16 cellular contexts compared by ENCODE assay signal in the genomic region with DNA sequence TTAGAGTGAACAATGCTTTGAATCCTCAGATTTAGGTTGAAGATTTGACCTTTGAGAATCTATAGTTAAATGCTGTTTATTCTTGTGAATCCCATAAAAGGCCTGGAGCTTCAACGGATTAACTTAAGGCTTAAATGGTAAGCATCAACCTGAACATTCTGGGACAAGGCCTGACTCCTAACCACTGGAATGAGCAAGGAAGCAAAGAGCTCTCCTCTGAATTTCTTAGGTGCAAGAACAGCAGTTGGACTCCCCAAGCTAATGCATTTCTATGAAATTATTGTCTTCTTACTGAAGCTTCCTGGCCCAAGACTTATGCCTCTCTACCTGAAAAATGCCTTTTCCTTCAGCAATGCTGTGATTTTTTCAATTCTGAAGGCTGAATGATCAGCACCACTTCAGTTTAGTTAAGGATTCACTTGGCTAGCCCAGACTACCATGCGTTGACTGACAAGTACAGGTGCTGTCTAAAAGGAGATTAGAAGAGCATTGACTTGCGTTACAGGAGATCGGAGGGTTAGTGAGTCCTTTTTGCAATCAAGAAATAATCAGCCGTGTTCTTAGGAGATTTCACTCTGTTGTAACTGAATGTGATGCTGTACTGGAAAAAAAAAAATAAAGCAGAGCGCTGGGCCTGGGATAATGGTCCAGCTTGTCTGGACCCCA.
"Had no signal": no experiment of that assay in that cellular context is flagged by ENCODE, and none has a peak within 500 bp of the region (broad histone marks: within the 10 kb centered on the region; RNA-seq: fewer than 3 reads in every experiment).

No MANE protein-coding gene starts in this region.

- H3K36me3 Mint-ChIP-seq: memory B cell; mesothelial cell of epicardium; natural killer cell treated with Interleukin-12 subunit alpha and Interleukin-12 subunit beta and Interleukin-15 and Interleukin-18, amount 100 ng/mL, for 72 hours had no signal

- H3K4me3 Mint-ChIP-seq: memory B cell; mesothelial cell of epicardium; natural killer cell treated with Interleukin-12 subunit alpha and Interleukin-12 subunit beta and Interleukin-15 and Interleukin-18, amount 100 ng/mL, for 72 hours had no signal

- H3K9me3 ChIP-seq: colonic mucosa, left ventricle myocardium inferior, lower lobe of right lung, right lobe of liver had no signal

- H3K4me3 ChIP-seq: colonic mucosa, left ventricle myocardium inferior, lower lobe of right lung, right lobe of liver, skin epidermis had no signal

- H3K36me3 ChIP-seq: colonic mucosa, left ventricle myocardium inferior, lower lobe of right lung, right lobe of liver had no signal

- H3K27me3 Mint-ChIP-seq: memory B cell had no signal

- H3K27ac Mint-ChIP-seq: memory B cell; mesothelial cell of epicardium; natural killer cell treated with Interleukin-12 subunit alpha and Interleukin-12 subunit beta and Interleukin-15 and Interleukin-18, amount 100 ng/mL, for 72 hours had no signal

- H3K27me3 ChIP-seq: colonic mucosa, foreskin keratinocyte, right lobe of liver had no signal

- H3K27ac ChIP-seq: colonic mucosa, foreskin keratinocyte, lower lobe of right lung, right lobe of liver had no signal

- ATAC-seq: foreskin keratinocyte; natural killer cell treated with Interleukin-12 subunit alpha and Interleukin-12 subunit beta and Interleukin-15 and Interleukin-18, amount 100 ng/mL, for 72 hours; right lobe of liver had no signal

- H3K4me1 ChIP-seq: colonic mucosa, foreskin keratinocyte, lower lobe of right lung, right lobe of liver had no signal

- H3K4me1 Mint-ChIP-seq: memory B cell had no signal

- DNase-seq: colonic mucosa; dermis blood vessel endothelial cell; erythroblast; foreskin keratinocyte; kidney; left cardiac atrium; left ventricle myocardium inferior; lower lobe of right lung; right lobe of liver; stimulated activated CD4-positive, alpha-beta T cell treated with anti-CD3 and anti-CD28 coated beads, Interleukin-12 subunit alpha, Interleukin-12 subunit beta, amount 100 ng/mL, for 4 hours; stimulated activated naive CD4-positive, alpha-beta T cell; trophoblast cell had no signal

- H3K9me3 Mint-ChIP-seq: memory B cell, mesothelial cell of epicardium had no signal
